In genomic region chr16:2784536-2785100, GRCh38 we compare ENCODE assay signal across 15 cellular contexts. TPM values are rescaled to one million over a fixed set of nuclear protein-coding genes. Genes with fewer than 3 reads are reported as not detected.
A peak's percentile ranks its signal among the peaks of the same experiment; 100 is the strongest.
DNase-seq lines count a peak whose midpoint lies in the region; ATAC-seq and TF ChIP-seq lines count a peak whose summit lies in the region.
"Had no signal": no experiment of that assay in that cellular context is flagged by ENCODE, and none has a peak within 500 bp of the region (broad histone marks: within the 10 kb centered on the region; RNA-seq: fewer than 3 reads in every experiment).

No MANE protein-coding gene starts in this region.

- H3K27ac Mint-ChIP-seq in T-helper 2 cell treated with Interferon-gamma antibody and Interleukin-4, amounts not matched to agents 5 μg/mL and 100 μg/mL, for 36 hours, result no peak overlapping the region
- H3K27ac Mint-ChIP-seq in activated B cell treated with CpG ODN at 0.5 μM for 24 hours, result no peak overlapping the region

- no peak for DNase-seq in T-helper 2 cell treated with Interferon-gamma antibody and Interleukin-4, amounts not matched to agents 5 μg/mL and 100 μg/mL, for 36 hours (ENCODE audit: low spot score)
- DNase-seq in T-helper 2 cell, result no peak
- DNase-seq in activated B cell treated with CpG ODN at 0.5 μM for 24 hours, result no peak
- no peak for DNase-seq in left ventricle myocardium inferior
- no peak for DNase-seq in spleen
- DNase-seq in kidney glomerular epithelial cell (lab: John Stamatoyannopoulos, UW), result no peak
- no peak for DNase-seq in stimulated activated CD4-positive, alpha-beta T cell treated with anti-CD3 and anti-CD28 coated beads, Interleukin-4, amount 100 ng/mL, for 1 hour
- DNase-seq: cerebellar nuclear complex, GF-D8, mesendoderm, MG63 had no signal

- ATAC-seq in activated B cell treated with CpG ODN at 0.5 μM for 24 hours (ENCODE audit: low read depth) (no peak), GM21381 (IDR thresholded peaks at IDR 0.05; ENCODE audit: unreplicated experiment) (no peak)

- H3K4me3 ChIP-seq in left ventricle myocardium inferior (peak overlapping the region; percentile 57), spleen (peak overlapping the region; percentile 38 to 78 (median 43))
- H3K4me3 ChIP-seq: MG63, smooth muscle cell had no signal

- CTCF ChIA-PET in activated B cell treated with CpG ODN at 0.5 μM for 24 hours (lab: Charles Lee), result no interaction called here

- TF ChIP-seq CTCF in activated B cell treated with CpG ODN at 0.5 μM for 24 hours (IDR thresholded peaks at IDR 0.05) (no peak), left ventricle myocardium inferior (IDR thresholded peaks at IDR 0.05; ENCODE audit: borderline replicate concordance) (no peak), spleen (IDR thresholded peaks at IDR 0.05 in 8 of 11, conservative IDR thresholded peaks at IDR 0.05 in 3 of 11) (no peak)

- intact Hi-C loops in activated B cell treated with CpG ODN at 0.5 μM for 24 hours (cut with micrococcal nuclease) (no loop called here), left ventricle myocardium inferior (cut with micrococcal nuclease) (no loop called here), spleen (cut with DNase I; ENCODE audit: low total_unique reads) (no loop called here)

- H3K27ac ChIP-seq in left ventricle myocardium inferior (replicated peaks) (no peak overlapping the region), spleen (no peak overlapping the region)

- H3K36me3 Mint-ChIP-seq in T-helper 2 cell treated with Interferon-gamma antibody and Interleukin-4, amounts not matched to agents 5 μg/mL and 100 μg/mL, for 36 hours (ENCODE audit: low read depth), result no peaks in the 10 kb centered on the region
- no peaks in the 10 kb centered on the region for H3K36me3 Mint-ChIP-seq in activated B cell treated with CpG ODN at 0.5 μM for 24 hours (ENCODE audit: low read depth)

- WGBS in spleen, 5 donors, result 56 to 62% (median 58%) methylated on average over 12 to 15 of the region's 15 CpGs

- H3K27me3 ChIP-seq in left ventricle myocardium inferior (ENCODE audit: low read depth), result peaks cover 64% of the 10 kb centered on the region
- H3K27me3 ChIP-seq in spleen (replicated peaks in 1 of 7), result peaks cover 0 to 52% (median 38%) of the 10 kb centered on the region in 7 donors

- H3K4me3 Mint-ChIP-seq in T-helper 2 cell treated with Interferon-gamma antibody and Interleukin-4, amounts not matched to agents 5 μg/mL and 100 μg/mL, for 36 hours, result peak overlapping the region; percentile 79
- H3K4me3 Mint-ChIP-seq in activated B cell treated with CpG ODN at 0.5 μM for 24 hours, result peak overlapping the region; percentile 79

- H3K36me3 ChIP-seq in left ventricle myocardium inferior, result no peaks in the 10 kb centered on the region
- H3K36me3 ChIP-seq in spleen, result no peaks in the 10 kb centered on the region
- H3K36me3 ChIP-seq: MG63 had no signal

- POLR2A ChIA-PET in activated B cell treated with CpG ODN at 0.5 μM for 24 hours (lab: Charles Lee), result interaction anchor here (0.9 kb wide), 1 partner anchor 32 kb away, joined by 5 read pairs; the partner anchor contains the start of gene SRRM2

- H3K4me1 ChIP-seq in left ventricle myocardium inferior (peaks cover 10% of the 10 kb centered on the region), spleen (peaks cover 5 to 22% (median 17%) of the 10 kb centered on the region in 6 donors)

- H3K4me1 Mint-ChIP-seq in T-helper 2 cell treated with Interferon-gamma antibody and Interleukin-4, amounts not matched to agents 5 μg/mL and 100 μg/mL, for 36 hours (ENCODE audit: low read depth), result peaks cover 3% of the 10 kb centered on the region
- H3K4me1 Mint-ChIP-seq in activated B cell treated with CpG ODN at 0.5 μM for 24 hours, result peaks cover 7% of the 10 kb centered on the region

- H3K9me3 Mint-ChIP-seq in T-helper 2 cell treated with Interferon-gamma antibody and Interleukin-4, amounts not matched to agents 5 μg/mL and 100 μg/mL, for 36 hours, result no peaks in the 10 kb centered on the region
- no peaks in the 10 kb centered on the region for H3K9me3 Mint-ChIP-seq in activated B cell treated with CpG ODN at 0.5 μM for 24 hours

- H3K9me3 ChIP-seq in left ventricle myocardium inferior (replicated peaks) (no peaks in the 10 kb centered on the region), spleen (no peaks in the 10 kb centered on the region)
- H3K9me3 ChIP-seq: MG63 had no signal

- TF ChIP-seq POLR2A in spleen (IDR thresholded peaks at IDR 0.05), result no peak

- H3K27me3 Mint-ChIP-seq in T-helper 2 cell treated with Interferon-gamma antibody and Interleukin-4, amounts not matched to agents 5 μg/mL and 100 μg/mL, for 36 hours (ENCODE audit: low read depth), result peaks cover 23% of the 10 kb centered on the region
- H3K27me3 Mint-ChIP-seq in activated B cell treated with CpG ODN at 0.5 μM for 24 hours, result peaks cover 20% of the 10 kb centered on the region

RNA-seq across cellular contexts. Expression of gene PRSS33, which starts 2.7 kb away (rescaled TPM):
- total RNA-seq in activated B cell treated with CpG ODN at 0.5 μM for 24 hours (not detected in 2 replicates), left ventricle myocardium inferior (not detected), spleen (under 1 TPM in 2 of 7 donors, not detected in 5; 0.32 to 0.67 TPM)
- under 1 TPM in 1 of 3 donors, not detected in 2; 0.03 TPM for polyA plus RNA-seq in spleen
- total RNA-seq: smooth muscle cell had no signal
- polyA plus RNA-seq: smooth muscle cell had no signal

RNA-seq across cellular contexts. Expression of gene ELOB, which starts 7.5 kb away (rescaled TPM):
- total RNA-seq in activated B cell treated with CpG ODN at 0.5 μM for 24 hours (172 and 190 TPM in 2 replicates), left ventricle myocardium inferior (304 TPM), spleen (100 to 1,000 TPM; 128 to 467 (median 134) TPM)
- 100 to 1,000 TPM; 233 to 378 (median 247) TPM for polyA plus RNA-seq in spleen

RNA-seq across cellular contexts. Expression of gene PRSS41, which starts 13.7 kb away (rescaled TPM):
- not detected in 2 replicates for total RNA-seq in activated B cell treated with CpG ODN at 0.5 μM for 24 hours
- total RNA-seq in left ventricle myocardium inferior, result not detected
- not detected for total RNA-seq in spleen
- not detected for polyA plus RNA-seq in spleen
- total RNA-seq: A172, SK-MEL-5, smooth muscle cell had no signal
- polyA plus RNA-seq: smooth muscle cell had no signal

RNA-seq across cellular contexts. Expression of gene SRRM2, which starts 32.2 kb away (rescaled TPM):
- total RNA-seq in activated B cell treated with CpG ODN at 0.5 μM for 24 hours, result 891 and 963 TPM in 2 replicates
- total RNA-seq in left ventricle myocardium inferior, result 251 TPM
- total RNA-seq in spleen, result 100 to 1,000 TPM; 590 to 922 (median 875) TPM
- polyA plus RNA-seq in spleen, result 1,000 to 10,000 TPM in 1 of 3 donors, 100 to 1,000 TPM in 2; 239 to 1,169 (median 672) TPM

RNA-seq across cellular contexts. Expression of gene PRSS21, which starts 32.4 kb away (rescaled TPM):
- total RNA-seq in activated B cell treated with CpG ODN at 0.5 μM for 24 hours, result 2.4 and 3.2 TPM in 2 replicates
- not detected for total RNA-seq in left ventricle myocardium inferior
- total RNA-seq in spleen, result 1 to 10 TPM in 6 of 7 donors, under 1 TPM in 1; 0.81 to 4.9 (median 1.5) TPM
- 1 to 10 TPM in 2 of 3 donors, under 1 TPM in 1; 0.49 to 3.4 (median 1.8) TPM for polyA plus RNA-seq in spleen
- total RNA-seq: A172, SK-MEL-5, smooth muscle cell had no signal
- polyA plus RNA-seq: smooth muscle cell had no signal
